Comparison of ENCODE assay signal across 9 cellular contexts in the genomic region with DNA sequence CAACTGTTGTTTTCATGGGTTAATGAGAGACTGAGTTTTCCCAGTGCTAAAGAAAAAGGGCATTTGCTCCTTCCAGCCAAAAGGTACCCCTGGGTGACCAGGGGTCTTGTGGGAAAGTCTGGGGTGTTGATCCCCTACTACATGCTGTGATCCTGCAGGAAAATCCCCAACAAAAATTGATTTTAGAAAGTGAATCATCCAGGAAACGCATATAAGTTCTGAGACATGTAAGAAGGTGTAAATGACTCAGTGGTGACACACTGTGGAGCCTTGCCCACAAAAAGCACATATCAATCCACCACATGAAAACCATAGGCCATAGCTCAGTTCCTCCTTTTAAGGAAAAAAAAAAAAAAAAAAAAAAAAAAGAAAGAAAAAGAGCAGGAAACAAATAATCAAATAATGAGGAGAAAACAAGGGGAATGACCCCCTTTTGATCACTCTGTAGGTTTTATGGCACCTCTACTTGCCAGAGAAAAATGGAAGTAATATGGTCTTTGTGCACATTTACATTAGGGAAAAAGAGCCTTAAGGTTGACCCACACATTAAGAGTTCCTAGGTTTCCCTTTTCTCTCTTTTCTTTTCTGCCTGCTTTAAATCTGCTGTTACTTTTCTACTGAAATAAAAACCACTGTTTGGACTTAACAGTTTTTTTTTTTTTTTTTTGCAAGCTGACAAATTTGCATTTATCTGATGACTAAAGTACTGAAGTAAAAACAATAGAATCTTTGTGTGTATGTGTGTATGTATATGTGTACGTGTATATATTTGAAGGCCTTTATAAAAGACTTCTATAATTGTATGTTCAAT.
A peak's percentile ranks its signal among the peaks of the same experiment; 100 is the strongest.
DNase-seq lines count a peak whose midpoint lies in the region; ATAC-seq and TF ChIP-seq lines count a peak whose summit lies in the region.
"Had no signal": no experiment of that assay in that cellular context is flagged by ENCODE, and none has a peak within 500 bp of the region (broad histone marks: within the 10 kb centered on the region; RNA-seq: fewer than 3 reads in every experiment).

No MANE protein-coding gene starts in this region.

- DNase-seq in DMS53 treated with DMSO at 0.1 percent for 48 hours (lab: John Stamatoyannopoulos, UW; ENCODE audit: unreplicated experiment), result peak; percentile 11
- peak; percentile 21 for DNase-seq in activated naive CD8-positive, alpha-beta T cell treated with anti-CD3 and anti-CD28 coated beads, Interleukin-2, amount 50 U/mL, for 24 hours
- no peak for DNase-seq in activated effector memory CD4-positive, alpha-beta T cell treated with anti-CD3 and anti-CD28 coated beads, Interleukin-2, amount 50 U/mL, for 16 hours
- DNase-seq in ascending aorta (ENCODE audit: low spot score in 2 of 2), result no peak
- no peak for DNase-seq in NCI-H1092 treated with DMSO at 0.1 percent for 48 hours (lab: John Stamatoyannopoulos, UW)
- no peak for DNase-seq in epidermal melanocyte (ENCODE audit: insufficient read length, low spot score)

- ATAC-seq in GM19438 (IDR thresholded peaks at IDR 0.05; ENCODE audit: low read depth, unreplicated experiment), result peak; percentile 96
- peak; percentile 94 for ATAC-seq in HG03439 (IDR thresholded peaks at IDR 0.05; ENCODE audit: unreplicated experiment)
- ATAC-seq in activated naive CD8-positive, alpha-beta T cell treated with anti-CD3 and anti-CD28 coated beads, Interleukin-2, amount 50 U/mL, for 24 hours, result peak; percentile 100

- H3K36me3 Mint-ChIP-seq in activated naive CD8-positive, alpha-beta T cell treated with anti-CD3 and anti-CD28 coated beads, Interleukin-2, amount 50 U/mL, for 24 hours (ENCODE audit: low read depth), result no peaks in the 10 kb centered on the region

- H3K27ac Mint-ChIP-seq in activated naive CD8-positive, alpha-beta T cell treated with anti-CD3 and anti-CD28 coated beads, Interleukin-2, amount 50 U/mL, for 24 hours, result peak overlapping the region; percentile 38

- no peaks in the 10 kb centered on the region for H3K27me3 ChIP-seq in ascending aorta

- intact Hi-C loops in ascending aorta (cut with DNase I), result no loop called here

- peaks cover 15% of the 10 kb centered on the region for H3K4me1 Mint-ChIP-seq in activated naive CD8-positive, alpha-beta T cell treated with anti-CD3 and anti-CD28 coated beads, Interleukin-2, amount 50 U/mL, for 24 hours
- H3K4me1 Mint-ChIP-seq: central memory CD8-positive, alpha-beta T cell had no signal

- no peak overlapping the region for H3K27ac ChIP-seq in ascending aorta

- H3K27me3 Mint-ChIP-seq in activated naive CD8-positive, alpha-beta T cell treated with anti-CD3 and anti-CD28 coated beads, Interleukin-2, amount 50 U/mL, for 24 hours, result peaks cover 6% of the 10 kb centered on the region
- H3K27me3 Mint-ChIP-seq: central memory CD8-positive, alpha-beta T cell had no signal

- no peaks in the 10 kb centered on the region for H3K9me3 Mint-ChIP-seq in activated naive CD8-positive, alpha-beta T cell treated with anti-CD3 and anti-CD28 coated beads, Interleukin-2, amount 50 U/mL, for 24 hours
- H3K9me3 Mint-ChIP-seq: central memory CD8-positive, alpha-beta T cell had no signal

- H3K4me1 ChIP-seq in ascending aorta, result peaks cover 0 to 12% of the 10 kb centered on the region in 2 donors

- no peaks in the 10 kb centered on the region for H3K9me3 ChIP-seq in ascending aorta

- no peaks in the 10 kb centered on the region for H3K36me3 ChIP-seq in ascending aorta

- TF ChIP-seq CTCF in ascending aorta (IDR thresholded peaks at IDR 0.05), result no peak

- no peak overlapping the region for H3K4me3 ChIP-seq in ascending aorta

- no peak overlapping the region for H3K4me3 Mint-ChIP-seq in activated naive CD8-positive, alpha-beta T cell treated with anti-CD3 and anti-CD28 coated beads, Interleukin-2, amount 50 U/mL, for 24 hours
- H3K4me3 Mint-ChIP-seq: central memory CD8-positive, alpha-beta T cell had no signal

Comparison
In these comparisons a context has a peak if more than half of its experiments do, and no peak if none do; other contexts are left out.
1. DNase-seq: peak in DMS53 treated with DMSO at 0.1 percent for 48 hours (single experiment) and activated naive CD8-positive, alpha-beta T cell treated with anti-CD3 and anti-CD28 coated beads, Interleukin-2, amount 50 U/mL, for 24 hours (single experiment); none in activated effector memory CD4-positive, alpha-beta T cell treated with anti-CD3 and anti-CD28 coated beads, Interleukin-2, amount 50 U/mL, for 16 hours (single experiment), ascending aorta (0 of 2), NCI-H1092 treated with DMSO at 0.1 percent for 48 hours (single experiment) and epidermal melanocyte (single experiment).
2. Peak in every context shown above with its lines, with median percentiles within 50 percentile points of each other: ATAC-seq.